In the genomic region with DNA sequence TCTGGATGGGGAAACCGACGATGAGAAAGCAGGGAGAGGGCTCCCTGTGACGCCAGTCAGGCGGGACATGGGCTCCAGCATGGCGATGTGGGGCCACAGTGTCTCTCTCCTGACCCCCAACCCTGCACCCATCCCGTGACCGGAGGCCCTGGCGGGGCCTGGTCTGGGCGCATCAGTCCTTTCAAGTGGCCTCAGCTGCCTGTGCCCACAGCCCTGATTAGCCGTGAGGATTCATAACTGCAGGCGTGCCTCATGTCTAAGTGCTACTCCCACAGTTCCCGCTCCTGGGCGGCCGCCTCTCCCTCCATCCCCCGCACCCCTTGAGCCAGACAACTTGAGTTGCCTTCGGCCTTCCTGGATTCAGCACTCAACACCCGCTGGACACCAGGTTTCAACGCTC, we compare ENCODE assay signal across 18 cellular contexts.
DNase-seq lines count a peak whose midpoint lies in the region; ATAC-seq and TF ChIP-seq lines count a peak whose summit lies in the region.
"Had no signal": no experiment of that assay in that cellular context is flagged by ENCODE, and none has a peak within 500 bp of the region (broad histone marks: within the 10 kb centered on the region; RNA-seq: fewer than 3 reads in every experiment).

No MANE protein-coding gene starts in this region.

- no peak overlapping the region for H2AFZ ChIP-seq in neuronal stem cell (ENCODE audit: low read length)

- no peak for ATAC-seq in CD4-positive, CD25-positive, alpha-beta regulatory T cell (ENCODE audit: low read depth in 2 of 2)
- ATAC-seq in CD8-positive, alpha-beta T cell: no peak
- no peak for ATAC-seq in naive thymus-derived CD8-positive, alpha-beta T cell
- ATAC-seq: Panc1 had no signal

- peaks cover under 1% of the 10 kb centered on the region for H3K27me3 Mint-ChIP-seq in CD4-positive, CD25-positive, alpha-beta regulatory T cell
- no peaks in the 10 kb centered on the region for H3K27me3 Mint-ChIP-seq in CD8-positive, alpha-beta T cell (ENCODE audit: low read depth)
- no peaks in the 10 kb centered on the region for H3K27me3 Mint-ChIP-seq in dendritic cell treated with granulocyte-macrophage colony-stimulating factor and Interleukin-4, amounts not matched to agents 40 ng/mL and 50 ng/mL, for 4 days
- H3K27me3 Mint-ChIP-seq in naive thymus-derived CD8-positive, alpha-beta T cell: no peaks in the 10 kb centered on the region

- DNase-seq in CD4-positive, CD25-positive, alpha-beta regulatory T cell: no peak
- DNase-seq in CD8-positive, alpha-beta T cell: peak in 1 of 7 experiments; percentile 11
- DNase-seq in neuronal stem cell (ENCODE audit: low spot score) (no peak), NCI-H524 treated with DMSO at 0.1 percent for 48 hours (lab: John Stamatoyannopoulos, UW) (no peak), Ammon's horn (ENCODE audit: low spot score) (no peak)
- no peak for DNase-seq in naive thymus-derived CD8-positive, alpha-beta T cell
- DNase-seq: ACHN, Caco-2, DMS153, GDM1, NCI-H1417 treated with DMSO at 0.1 percent for 48 hours, NCI-H1930, NCI-H345, NCI-H526 had no signal

- peak overlapping the region in 2 of 3 donors; percentile 55 to 80 for H3K27ac Mint-ChIP-seq in CD4-positive, CD25-positive, alpha-beta regulatory T cell
- peak overlapping the region; percentile 52 for H3K27ac Mint-ChIP-seq in CD8-positive, alpha-beta T cell
- peak overlapping the region; percentile 35 for H3K27ac Mint-ChIP-seq in dendritic cell treated with granulocyte-macrophage colony-stimulating factor and Interleukin-4, amounts not matched to agents 40 ng/mL and 50 ng/mL, for 4 days
- peak overlapping the region in 2 of 10 donors; percentile 45 for H3K27ac Mint-ChIP-seq in naive thymus-derived CD8-positive, alpha-beta T cell

- WGBS in neuronal stem cell (ENCODE audit: extremely low coverage in 2 of 2, insufficient read length in 2 of 2, insufficient replicate concordance in 1 of 2), 2 donors: no CpG with 5 or more reads among the region's 18 CpGs

- peak overlapping the region in 1 of 4 donors; percentile 38 for H3K4me3 Mint-ChIP-seq in CD4-positive, CD25-positive, alpha-beta regulatory T cell
- no peak overlapping the region for H3K4me3 Mint-ChIP-seq in CD8-positive, alpha-beta T cell
- no peak overlapping the region for H3K4me3 Mint-ChIP-seq in dendritic cell treated with granulocyte-macrophage colony-stimulating factor and Interleukin-4, amounts not matched to agents 40 ng/mL and 50 ng/mL, for 4 days
- no peak overlapping the region for H3K4me3 Mint-ChIP-seq in naive thymus-derived CD8-positive, alpha-beta T cell

- intact Hi-C loops in CD8-positive, alpha-beta T cell (cut with DNase I, micrococcal nuclease): no loop called here
- intact Hi-C loops in dendritic cell treated with granulocyte-macrophage colony-stimulating factor and Interleukin-4, amounts not matched to agents 40 ng/mL and 50 ng/mL, for 4 days (cut with micrococcal nuclease): loop anchor here (10.0 kb wide), 1 partner anchor 114 kb away; no protein-coding TSS in a partner anchor

- peaks cover 0 to 8% (median 0%) of the 10 kb centered on the region in 7 donors for H3K9me3 Mint-ChIP-seq in CD4-positive, CD25-positive, alpha-beta regulatory T cell
- H3K9me3 Mint-ChIP-seq in CD8-positive, alpha-beta T cell: no peaks in the 10 kb centered on the region
- no peaks in the 10 kb centered on the region for H3K9me3 Mint-ChIP-seq in dendritic cell treated with granulocyte-macrophage colony-stimulating factor and Interleukin-4, amounts not matched to agents 40 ng/mL and 50 ng/mL, for 4 days
- H3K9me3 Mint-ChIP-seq in naive thymus-derived CD8-positive, alpha-beta T cell: no peaks in the 10 kb centered on the region

- H3K4ac ChIP-seq in neuronal stem cell (ENCODE audit: low read length): no peak overlapping the region

- no peak overlapping the region for H4K91ac ChIP-seq in neuronal stem cell (ENCODE audit: low read depth, low read length, poor library complexity)

- no peak overlapping the region for H3K4me3 ChIP-seq in CD4-positive, CD25-positive, alpha-beta regulatory T cell (ENCODE audit: low read depth, low read length)
- H3K4me3 ChIP-seq in CD8-positive, alpha-beta T cell (ENCODE audit: low read depth, low read length): no peak overlapping the region
- H3K4me3 ChIP-seq in neuronal stem cell (ENCODE audit: low read length in 2 of 2): no peak overlapping the region
- H3K4me3 ChIP-seq: HAP-1 had no signal

- H2BK5ac ChIP-seq in neuronal stem cell (ENCODE audit: low read length): no peak overlapping the region

- H2BK120ac ChIP-seq in neuronal stem cell (ENCODE audit: low read depth, low read length): no peak overlapping the region

- no peak overlapping the region for H3K9ac ChIP-seq in neuronal stem cell (ENCODE audit: low read depth, low read length, poor library complexity)

- H3K9me3 ChIP-seq in CD4-positive, CD25-positive, alpha-beta regulatory T cell (ENCODE audit: control insufficient read depth in 2 of 2, low read length in 2 of 2): no peaks in the 10 kb centered on the region
- H3K9me3 ChIP-seq in CD8-positive, alpha-beta T cell (ENCODE audit: low read length): no peaks in the 10 kb centered on the region
- no peaks in the 10 kb centered on the region for H3K9me3 ChIP-seq in neuronal stem cell (replicated peaks in 1 of 2; ENCODE audit: control insufficient read depth in 2 of 2, insufficient read depth in 1 of 2, low read depth in 1 of 2, low read length in 2 of 2)
- H3K9me3 ChIP-seq: Caco-2, HAP-1 had no signal

- no peaks in the 10 kb centered on the region for H3K36me3 Mint-ChIP-seq in CD4-positive, CD25-positive, alpha-beta regulatory T cell
- peaks cover 52% of the 10 kb centered on the region for H3K36me3 Mint-ChIP-seq in CD8-positive, alpha-beta T cell
- H3K36me3 Mint-ChIP-seq in dendritic cell treated with granulocyte-macrophage colony-stimulating factor and Interleukin-4, amounts not matched to agents 40 ng/mL and 50 ng/mL, for 4 days (ENCODE audit: low read depth): peaks cover 90% of the 10 kb centered on the region
- H3K36me3 Mint-ChIP-seq in naive thymus-derived CD8-positive, alpha-beta T cell: peaks cover 0 to 23% (median 0%) of the 10 kb centered on the region in 3 donors

- H2AK5ac ChIP-seq in neuronal stem cell (ENCODE audit: low read depth, low read length): peak overlapping the region; percentile 56

- TF ChIP-seq CTCF in CD8-positive, alpha-beta T cell (IDR thresholded peaks at IDR 0.05): no peak

- H3K4me1 ChIP-seq in CD4-positive, CD25-positive, alpha-beta regulatory T cell (ENCODE audit: control insufficient read depth, insufficient read depth, low read length, poor library complexity, severe bottlenecking): no peaks in the 10 kb centered on the region
- H3K4me1 ChIP-seq in CD8-positive, alpha-beta T cell (ENCODE audit: insufficient read depth, low read length): no peaks in the 10 kb centered on the region
- peaks cover 0 to 2% of the 10 kb centered on the region in 2 donors for H3K4me1 ChIP-seq in neuronal stem cell (ENCODE audit: control insufficient read depth in 2 of 2, insufficient read depth in 1 of 2, low read depth in 1 of 2, low read length in 2 of 2)
- H3K4me1 ChIP-seq: Caco-2, HAP-1 had no signal

- CTCF ChIA-PET in CD8-positive, alpha-beta T cell (lab: Charles Lee): no interaction called here

- no peak overlapping the region for H2BK15ac ChIP-seq in neuronal stem cell (ENCODE audit: low read length)

- no peaks in the 10 kb centered on the region for H3K27me3 ChIP-seq in CD4-positive, CD25-positive, alpha-beta regulatory T cell (ENCODE audit: control insufficient read depth, insufficient read depth, low read length)
- no peaks in the 10 kb centered on the region for H3K27me3 ChIP-seq in CD8-positive, alpha-beta T cell (ENCODE audit: insufficient read depth, low read length)
- H3K27me3 ChIP-seq in neuronal stem cell (ENCODE audit: control insufficient read depth in 3 of 3, insufficient read depth in 3 of 3, low read depth in 1 of 3, low read length in 3 of 3): no peaks in the 10 kb centered on the region

- POLR2A ChIA-PET in CD8-positive, alpha-beta T cell (lab: Charles Lee): no interaction called here
- POLR2A ChIA-PET in naive thymus-derived CD8-positive, alpha-beta T cell (lab: Charles Lee): no interaction called here

- H3K23ac ChIP-seq in neuronal stem cell (ENCODE audit: low read depth, low read length, poor library complexity): no peak overlapping the region

- H2BK12ac ChIP-seq in neuronal stem cell (ENCODE audit: low read length): no peak overlapping the region

- H4K8ac ChIP-seq in neuronal stem cell (ENCODE audit: low read depth, low read length): no peak overlapping the region

- H3K27ac ChIP-seq in CD4-positive, CD25-positive, alpha-beta regulatory T cell (ENCODE audit: insufficient read depth, low read length, poor library complexity, severe bottlenecking): no peak overlapping the region
- H3K27ac ChIP-seq in CD8-positive, alpha-beta T cell (ENCODE audit: low read depth, low read length): no peak overlapping the region
- no peak overlapping the region for H3K27ac ChIP-seq in neuronal stem cell (replicated peaks; ENCODE audit: low read length)
- H3K27ac ChIP-seq: C4-2B had no signal

- peak overlapping the region; percentile 80 for H3K18ac ChIP-seq in neuronal stem cell (ENCODE audit: low read length)

- no peak overlapping the region for H3K14ac ChIP-seq in neuronal stem cell (ENCODE audit: low read length)

- H3K4me2 ChIP-seq in neuronal stem cell (ENCODE audit: insufficient read depth, low read length, poor library complexity, severe bottlenecking): no peak overlapping the region

- H3K4me1 Mint-ChIP-seq in CD4-positive, CD25-positive, alpha-beta regulatory T cell: peaks cover 0 to 16% (median 2%) of the 10 kb centered on the region in 4 donors
- peaks cover 35% of the 10 kb centered on the region for H3K4me1 Mint-ChIP-seq in CD8-positive, alpha-beta T cell (ENCODE audit: low read depth)
- peaks cover 24% of the 10 kb centered on the region for H3K4me1 Mint-ChIP-seq in dendritic cell treated with granulocyte-macrophage colony-stimulating factor and Interleukin-4, amounts not matched to agents 40 ng/mL and 50 ng/mL, for 4 days (ENCODE audit: low read depth)
- H3K4me1 Mint-ChIP-seq in naive thymus-derived CD8-positive, alpha-beta T cell: peaks cover 3 to 43% (median 25%) of the 10 kb centered on the region in 4 donors

- H3K36me3 ChIP-seq in CD4-positive, CD25-positive, alpha-beta regulatory T cell (ENCODE audit: control insufficient read depth, insufficient read depth, low read length): peaks cover 22% of the 10 kb centered on the region
- H3K36me3 ChIP-seq in CD8-positive, alpha-beta T cell (ENCODE audit: insufficient read depth, low read length): no peaks in the 10 kb centered on the region
- H3K36me3 ChIP-seq in neuronal stem cell (replicated peaks in 1 of 2; ENCODE audit: control insufficient read depth in 2 of 2, insufficient read depth in 2 of 2, low read length in 2 of 2): no peaks in the 10 kb centered on the region
- H3K36me3 ChIP-seq: HAP-1 had no signal

- peaks cover 14% of the 10 kb centered on the region for H3K79me1 ChIP-seq in neuronal stem cell (ENCODE audit: low read depth, low read length)
